1 cellular context compared by ENCODE assay signal in genomic region chr7:7236041-7236440, GRCh38.
TF ChIP-seq lines count a peak whose summit lies in the region.

No MANE protein-coding gene starts in this region.

TF ChIP-seq in endothelial cell of umbilical vein, 7 proteins besides CTCF, POLR2A, EP300 and RAD21:
- TF ChIP-seq, protein P1, sequence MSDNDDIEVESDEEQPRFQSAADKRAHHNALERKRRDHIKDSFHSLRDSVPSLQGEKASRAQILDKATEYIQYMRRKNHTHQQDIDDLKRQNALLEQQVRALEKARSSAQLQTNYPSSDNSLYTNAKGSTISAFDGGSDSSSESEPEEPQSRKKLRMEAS (IDR thresholded peaks at IDR 0.05; ENCODE audit: insufficient read depth, insufficient read length) = no peak
